ENCODE assay signal across 1 cellular context in genomic region chr20:45339799-45340198, GRCh38.
TF ChIP-seq lines count a peak whose summit lies in the region.

No MANE protein-coding gene starts in this region.

TF ChIP-seq in HepG2, 621 proteins besides CTCF, POLR2A, EP300 and RAD21:
- peak; percentile 61; the same call in 1 of the 2 replicates for TF ChIP-seq PRMT3 (CRISPR knock-in tag; IDR thresholded peaks at IDR 0.05; ENCODE audit: borderline replicate concordance, low read depth)
- TF ChIP-seq TBX3 (IDR thresholded peaks at IDR 0.05; ENCODE audit: borderline replicate concordance), result no peak
- TF ChIP-seq ZNF784 (CRISPR knock-in tag; IDR thresholded peaks at IDR 0.05; ENCODE audit: borderline replicate concordance), result 0 out of 2 replicates have a peak, but pooled peaks have one; percentile 10
- no peak for TF ChIP-seq MIXL1 (CRISPR knock-in tag; IDR thresholded peaks at IDR 0.05)
- no peak for TF ChIP-seq ZNF672 (CRISPR knock-in tag; IDR thresholded peaks at IDR 0.05)
- TF ChIP-seq PHB2 (IDR thresholded peaks at IDR 0.05; ENCODE audit: partially characterized antibody), result no peak
- TF ChIP-seq ATF5 (CRISPR knock-in tag; IDR thresholded peaks at IDR 0.05; ENCODE audit: low read depth), result no peak
- TF ChIP-seq HNF4A (CRISPR knock-in tag; IDR thresholded peaks at IDR 0.05), result peak; percentile 41; the same call in 1 of the 2 replicates
- TF ChIP-seq HOXA5 (CRISPR knock-in tag; IDR thresholded peaks at IDR 0.05), result no peak
- no peak for TF ChIP-seq CEBPB (IDR thresholded peaks at IDR 0.05; ENCODE audit: borderline replicate concordance, low read depth, low read length)
- 0 out of 2 replicates have a peak, but pooled peaks have one; percentile 5 for TF ChIP-seq SKIL (CRISPR knock-in tag; IDR thresholded peaks at IDR 0.05; ENCODE audit: borderline replicate concordance)
- no peak for TF ChIP-seq SMARCC2 (IDR thresholded peaks at IDR 0.05)
- no peak for TF ChIP-seq ZNF556 (CRISPR knock-in tag; IDR thresholded peaks at IDR 0.05; ENCODE audit: borderline replicate concordance)
- no peak for TF ChIP-seq RORA (CRISPR knock-in tag; IDR thresholded peaks at IDR 0.05)
- 0 out of 2 replicates have a peak, but pooled peaks have one; percentile 18 for TF ChIP-seq ZNF543 (CRISPR knock-in tag; IDR thresholded peaks at IDR 0.05)
- no peak for TF ChIP-seq MATR3 (CRISPR knock-in tag; IDR thresholded peaks at IDR 0.05)
- no peak for TF ChIP-seq MYNN (CRISPR knock-in tag; IDR thresholded peaks at IDR 0.05; ENCODE audit: low read depth)
- TF ChIP-seq ZNF143 (CRISPR knock-in tag; IDR thresholded peaks at IDR 0.05), result no peak
- TF ChIP-seq SYNCRIP (IDR thresholded peaks at IDR 0.05; ENCODE audit: insufficient read depth, low read depth, low read length), result no peak
- TF ChIP-seq EZH2 (conservative IDR thresholded peaks at IDR 0.05; ENCODE audit: low read depth, low read length), result no peak
- TF ChIP-seq BATF2 (CRISPR knock-in tag; IDR thresholded peaks at IDR 0.05), result no peak
- peak; percentile 25 for TF ChIP-seq TEAD3 (CRISPR knock-in tag; optimal IDR thresholded peaks at IDR 0.05; ENCODE audit: borderline replicate concordance)
- no peak for TF ChIP-seq FOXA1 (IDR thresholded peaks at IDR 0.05)
- no peak for TF ChIP-seq FOXA1 (CRISPR knock-in tag; IDR thresholded peaks at IDR 0.05)
- no peak for TF ChIP-seq SALL2 (CRISPR knock-in tag; IDR thresholded peaks at IDR 0.05)
- TF ChIP-seq STAT6 (CRISPR knock-in tag; IDR thresholded peaks at IDR 0.05; ENCODE audit: borderline replicate concordance), result 0 out of 2 replicates have a peak, but pooled peaks have one; percentile 49
- 0 out of 2 replicates have a peak, but pooled peaks have one; percentile 27 for TF ChIP-seq ZNF850 (CRISPR knock-in tag; conservative IDR thresholded peaks at IDR 0.05)
- no peak for TF ChIP-seq GPN1 (CRISPR knock-in tag; IDR thresholded peaks at IDR 0.05; ENCODE audit: borderline replicate concordance)
- TF ChIP-seq RXRB (CRISPR knock-in tag; IDR thresholded peaks at IDR 0.05; ENCODE audit: borderline replicate concordance), result no peak
- peak; percentile 16; the same call in 1 of the 2 replicates for TF ChIP-seq RARA (CRISPR knock-in tag; IDR thresholded peaks at IDR 0.05)
- no peak for TF ChIP-seq TRIM24 (CRISPR knock-in tag; IDR thresholded peaks at IDR 0.05)
- TF ChIP-seq ZNF615 (CRISPR knock-in tag; IDR thresholded peaks at IDR 0.05; ENCODE audit: borderline replicate concordance), result 0 out of 2 replicates have a peak, but pooled peaks have one; percentile 27
- TF ChIP-seq ZNF674 (CRISPR knock-in tag; IDR thresholded peaks at IDR 0.05; ENCODE audit: low read depth), result no peak
- TF ChIP-seq ZNF589 (CRISPR knock-in tag; conservative IDR thresholded peaks at IDR 0.05), result no peak
- TF ChIP-seq SOX13 (IDR thresholded peaks at IDR 0.05), result no peak
- TF ChIP-seq SOX13 (CRISPR knock-in tag; conservative IDR thresholded peaks at IDR 0.05 in 1 of 2, IDR thresholded peaks at IDR 0.05 in 1 of 2), result peak in 1 of 2 experiments; percentile 83; a peak in 2 of 4 replicates
- no peak for TF ChIP-seq ARNT2 (CRISPR knock-in tag; IDR thresholded peaks at IDR 0.05; ENCODE audit: low read depth)
- 0 out of 2 replicates have a peak, but pooled peaks have one; percentile 38 for TF ChIP-seq ZNF761 (CRISPR knock-in tag; conservative IDR thresholded peaks at IDR 0.05)
- 0 out of 2 replicates have a peak, but pooled peaks have one; percentile 7 for TF ChIP-seq GABPB1 (CRISPR knock-in tag; IDR thresholded peaks at IDR 0.05)
- no peak for TF ChIP-seq U2AF2 (IDR thresholded peaks at IDR 0.05; ENCODE audit: low read depth, low read length)
- peak; percentile 63 for TF ChIP-seq MAFG (CRISPR knock-in tag; IDR thresholded peaks at IDR 0.05)
- peak; percentile 65; the same call in 1 of the 2 replicates for TF ChIP-seq RBFOX2 (IDR thresholded peaks at IDR 0.05; ENCODE audit: low read depth, low read length)
- peak; percentile 7; the same call in 1 of the 2 replicates for TF ChIP-seq ZNF770 (CRISPR knock-in tag; IDR thresholded peaks at IDR 0.05)
- TF ChIP-seq ATM (IDR thresholded peaks at IDR 0.05; ENCODE audit: borderline replicate concordance), result no peak
- no peak for TF ChIP-seq ZNF550 (CRISPR knock-in tag; IDR thresholded peaks at IDR 0.05; ENCODE audit: borderline replicate concordance)
- no peak for TF ChIP-seq ZNF816 (CRISPR knock-in tag; IDR thresholded peaks at IDR 0.05; ENCODE audit: borderline replicate concordance)
- TF ChIP-seq IKZF4 (CRISPR knock-in tag; IDR thresholded peaks at IDR 0.05; ENCODE audit: borderline replicate concordance, low read depth, not compliant biosample characterization), result peak; percentile 30
- 0 out of 2 replicates have a peak, but pooled peaks have one; percentile 2 for TF ChIP-seq SP2 (CRISPR knock-in tag; IDR thresholded peaks at IDR 0.05)
- no peak for TF ChIP-seq JDP2 (CRISPR knock-in tag; IDR thresholded peaks at IDR 0.05; ENCODE audit: borderline replicate concordance)
- no peak for TF ChIP-seq ZSCAN9 (CRISPR knock-in tag; IDR thresholded peaks at IDR 0.05; ENCODE audit: borderline replicate concordance)
- no peak for TF ChIP-seq ZNF3 (CRISPR knock-in tag; IDR thresholded peaks at IDR 0.05)
